ENCODE assay signal across 1 cellular context in genomic region chr14:52683985-52684520, GRCh38.
TF ChIP-seq lines count a peak whose summit lies in the region.

No MANE protein-coding gene starts in this region.

TF ChIP-seq in GM12878, 131 proteins besides CTCF, POLR2A, EP300 and RAD21:
- TF ChIP-seq RAD51 (IDR thresholded peaks at IDR 0.05) (peak; percentile 58), RUNX3 (IDR thresholded peaks at IDR 0.05; ENCODE audit: low read length) (no peak)
TF ChIP-seq in GM12878: peak in this region for 1.
